ENCODE assay signal across 1 cellular context in the genomic region with DNA sequence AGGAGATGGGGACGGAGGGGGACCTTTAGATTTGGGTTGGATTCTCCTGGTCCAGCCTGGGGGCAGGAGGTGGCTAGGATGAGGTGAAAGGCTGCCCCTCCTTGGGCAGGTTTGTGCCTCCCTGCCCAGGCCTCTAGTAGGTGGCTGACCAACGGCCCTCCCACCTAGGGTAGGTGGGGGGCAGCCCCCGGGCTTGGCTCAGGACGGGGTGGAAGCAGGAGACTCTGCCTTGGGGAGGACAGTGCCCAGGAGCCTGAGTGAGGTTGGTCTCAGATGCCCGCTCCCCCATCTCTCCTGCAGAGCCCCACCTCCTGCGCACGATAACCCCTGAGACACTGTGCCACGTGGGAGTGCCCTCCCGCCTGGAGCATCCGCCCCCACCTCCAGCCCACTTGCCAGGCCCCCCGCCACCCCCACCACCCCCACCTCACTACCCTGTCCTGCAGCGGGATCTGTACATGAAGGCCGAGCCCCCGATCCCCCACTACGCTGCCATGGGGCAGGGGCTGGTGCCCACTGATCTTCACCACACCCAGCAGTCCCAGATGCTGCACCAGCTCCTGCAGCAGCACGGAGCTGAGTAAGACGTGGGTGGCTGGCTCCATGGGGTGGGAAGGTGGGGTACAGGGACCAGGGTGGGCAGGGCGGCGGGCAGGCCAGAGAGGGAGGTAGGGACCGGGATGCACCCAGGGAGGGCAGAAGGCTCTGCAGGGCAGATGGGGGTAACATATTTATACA.
TF ChIP-seq lines count a peak whose summit lies in the region.

No MANE protein-coding gene starts in this region.

TF ChIP-seq in A549, 52 proteins besides CTCF, POLR2A, EP300 and RAD21:
- TF ChIP-seq RCOR1 (IDR thresholded peaks at IDR 0.05; ENCODE audit: low read depth, low read length) (no peak), FOSB (CRISPR knock-in tag; IDR thresholded peaks at IDR 0.05) (no peak)
- TF ChIP-seq, protein P1, sequence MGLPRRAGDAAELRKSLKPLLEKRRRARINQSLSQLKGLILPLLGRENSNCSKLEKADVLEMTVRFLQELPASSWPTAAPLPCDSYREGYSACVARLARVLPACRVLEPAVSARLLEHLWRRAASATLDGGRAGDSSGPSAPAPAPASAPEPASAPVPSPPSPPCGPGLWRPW (IDR thresholded peaks at IDR 0.05), result no peak
